29 cellular contexts compared by ENCODE assay signal in the genomic region with DNA sequence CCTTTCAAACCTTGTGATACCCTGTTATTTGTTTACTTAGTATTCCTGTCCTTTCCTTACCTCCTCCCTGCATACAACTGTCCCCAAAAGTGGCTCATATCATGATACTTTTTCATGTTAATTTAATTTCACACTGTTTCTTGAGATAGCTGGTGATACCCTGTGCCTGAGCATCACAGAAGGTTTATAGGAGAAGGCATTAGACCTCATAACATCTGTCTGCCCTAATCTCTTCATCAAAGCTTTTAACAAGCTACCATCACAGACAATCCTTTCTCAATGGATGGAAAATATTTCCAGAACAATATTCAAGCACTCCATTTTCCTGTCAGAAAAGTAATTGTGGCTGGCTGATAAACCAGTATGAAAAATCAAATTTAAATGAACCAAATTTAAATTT.
"Had no signal": no experiment of that assay in that cellular context is flagged by ENCODE, and none has a peak within 500 bp of the region (broad histone marks: within the 10 kb centered on the region; RNA-seq: fewer than 3 reads in every experiment).

No MANE protein-coding gene starts in this region.

- H3K4me3 Mint-ChIP-seq: activated CD4-positive, alpha-beta memory T cell treated with anti-CD3 and anti-CD28 coated beads for 36 hours; activated CD4-positive, alpha-beta T cell treated with anti-CD3 and anti-CD28 coated beads, Interleukin-2, amount 10 ng/mL, durations not matched to agents 24 days and 14 days; activated naive CD4-positive, alpha-beta T cell treated with anti-CD3 and anti-CD28 coated beads, Interleukin-2, amount 10 ng/mL, durations not matched to agents 7 days and 5 days; activated naive CD8-positive, alpha-beta T cell treated with anti-CD3 and anti-CD28 coated beads, Interleukin-2, amount 10 ng/mL, durations not matched to agents 7 days and 5 days; activated T-helper 1 cell treated with anti-CD3 and anti-CD28 coated beads, Interleukin-12 subunit alpha, Interleukin-12 subunit beta, Interleukin-2, Interleukin-4 antibody, amounts not matched to agents 30 ng/mL and 10 ng/mL and 1 ng/mL, durations not matched to agents 14 hours and 24 hours and 36 hours; natural killer cell; neural progenitor cell; stimulated activated memory B cell treated with anti-CD40 and anti-IgM and Interleukin-4, amounts not matched to agents 10 μg/mL and 1 μg/mL and 100 μg/mL, for 72 hours; stimulated activated naive CD8-positive, alpha-beta T cell treated with anti-CD3 and anti-CD28 coated beads, Interleukin-15, amount 100 ng/mL, for 72 hours had no signal

- H3K27me3 ChIP-seq: ascending aorta, brain microvascular endothelial cell, dorsolateral prefrontal cortex, neural progenitor cell, right atrium auricular region, tibial artery had no signal

- H3K4me1 ChIP-seq: left lung, lower lobe of right lung, neural progenitor cell, right atrium auricular region had no signal

- H2AFZ ChIP-seq: neural progenitor cell had no signal

- H3K9ac ChIP-seq: neural progenitor cell had no signal

- H3K9me3 ChIP-seq: ascending aorta, left lung, lower lobe of right lung, right atrium auricular region, tibial artery had no signal

- H3K4me1 Mint-ChIP-seq: activated naive CD8-positive, alpha-beta T cell treated with anti-CD3 and anti-CD28 coated beads, Interleukin-2, amount 10 ng/mL, durations not matched to agents 7 days and 5 days; natural killer cell; stimulated activated memory B cell treated with anti-CD40 and anti-IgM and Interleukin-4, amounts not matched to agents 10 μg/mL and 1 μg/mL and 100 μg/mL, for 72 hours; stimulated activated naive CD8-positive, alpha-beta T cell treated with anti-CD3 and anti-CD28 coated beads, Interleukin-15, amount 100 ng/mL, for 72 hours had no signal

- H3K27ac ChIP-seq: ascending aorta, brain microvascular endothelial cell, coronary artery, left lung, lower lobe of right lung, neural progenitor cell, right atrium auricular region, tibial artery, WERI-Rb-1 had no signal

- H3K36me3 ChIP-seq: ascending aorta, brain microvascular endothelial cell, left lung, lower lobe of right lung, neural progenitor cell, right atrium auricular region, WERI-Rb-1 had no signal

- H3K4me2 ChIP-seq: neural progenitor cell, smooth muscle cell had no signal

- H3K36me3 Mint-ChIP-seq: activated CD4-positive, alpha-beta memory T cell treated with anti-CD3 and anti-CD28 coated beads for 36 hours; activated naive CD4-positive, alpha-beta T cell treated with anti-CD3 and anti-CD28 coated beads, Interleukin-2, amount 10 ng/mL, durations not matched to agents 7 days and 5 days; activated naive CD8-positive, alpha-beta T cell treated with anti-CD3 and anti-CD28 coated beads, Interleukin-2, amount 10 ng/mL, durations not matched to agents 7 days and 5 days; natural killer cell; neural progenitor cell; stimulated activated memory B cell treated with anti-CD40 and anti-IgM and Interleukin-4, amounts not matched to agents 10 μg/mL and 1 μg/mL and 100 μg/mL, for 72 hours had no signal

- H3K9me3 Mint-ChIP-seq: activated CD4-positive, alpha-beta memory T cell treated with anti-CD3 and anti-CD28 coated beads for 36 hours; activated CD4-positive, alpha-beta T cell treated with anti-CD3 and anti-CD28 coated beads, Interleukin-2, amount 10 ng/mL, durations not matched to agents 24 days and 14 days; activated naive CD4-positive, alpha-beta T cell treated with anti-CD3 and anti-CD28 coated beads, Interleukin-2, amount 10 ng/mL, durations not matched to agents 7 days and 5 days; activated naive CD8-positive, alpha-beta T cell treated with anti-CD3 and anti-CD28 coated beads, Interleukin-2, amount 10 ng/mL, durations not matched to agents 7 days and 5 days; activated T-helper 1 cell treated with anti-CD3 and anti-CD28 coated beads, Interleukin-12 subunit alpha, Interleukin-12 subunit beta, Interleukin-2, Interleukin-4 antibody, amounts not matched to agents 30 ng/mL and 10 ng/mL and 1 ng/mL, durations not matched to agents 14 hours and 24 hours and 36 hours; natural killer cell; neural progenitor cell; stimulated activated memory B cell treated with anti-CD40 and anti-IgM and Interleukin-4, amounts not matched to agents 10 μg/mL and 1 μg/mL and 100 μg/mL, for 72 hours; stimulated activated naive CD8-positive, alpha-beta T cell treated with anti-CD3 and anti-CD28 coated beads, Interleukin-15, amount 100 ng/mL, for 72 hours had no signal

- DNase-seq: activated CD4-positive, alpha-beta memory T cell treated with anti-CD3 and anti-CD28 coated beads for 36 hours; activated CD4-positive, alpha-beta T cell treated with anti-CD3 and anti-CD28 coated beads, Interleukin-2, amount 10 ng/mL, durations not matched to agents 24 days and 14 days; activated CD8-positive, alpha-beta memory T cell treated with anti-CD3 and anti-CD28 coated beads, Interleukin-2, amount 50 U/mL, for 4 hours; activated effector memory CD4-positive, alpha-beta T cell treated with anti-CD3 and anti-CD28 coated beads, Interleukin-2, amount 50 U/mL, for 16 hours; activated naive CD4-positive, alpha-beta T cell treated with anti-CD3 and anti-CD28 coated beads, Interleukin-2, amount 10 ng/mL, durations not matched to agents 7 days and 5 days; activated naive CD8-positive, alpha-beta T cell treated with anti-CD3 and anti-CD28 coated beads, Interleukin-2, amount 10 ng/mL, durations not matched to agents 7 days and 5 days; activated T-cell treated with anti-CD3 and anti-CD28 coated beads, Interleukin-2, amount 50 U/mL, for 1 hour; brain microvascular endothelial cell; dorsolateral prefrontal cortex; effector memory CD4-positive, alpha-beta T cell; left lung; lower lobe of right lung; mesenchymal stem cell; natural killer cell; occipital lobe; stimulated activated CD4-positive, alpha-beta T cell treated with anti-CD3 and anti-CD28 coated beads, Interleukin-1b, Interleukin-23, amount 100 ng/mL, for 48 hours; stimulated activated CD4-positive, alpha-beta T cell treated with anti-CD3 and anti-CD28 coated beads, Interleukin-4, amount 100 ng/mL, for 4 hours; stimulated activated CD8-positive, alpha-beta memory T cell treated with anti-CD3 and anti-CD28 coated beads, Interleukin-4, amount 100 ng/mL, for 48 hours; stimulated activated naive CD8-positive, alpha-beta T cell treated with anti-CD3 and anti-CD28 coated beads, Interleukin-15, amount 100 ng/mL, for 72 hours; T-helper 9 cell; tibial artery; WERI-Rb-1 had no signal

- H3K27ac Mint-ChIP-seq: activated CD4-positive, alpha-beta memory T cell treated with anti-CD3 and anti-CD28 coated beads for 36 hours; activated CD4-positive, alpha-beta T cell treated with anti-CD3 and anti-CD28 coated beads, Interleukin-2, amount 10 ng/mL, durations not matched to agents 24 days and 14 days; activated naive CD4-positive, alpha-beta T cell treated with anti-CD3 and anti-CD28 coated beads, Interleukin-2, amount 10 ng/mL, durations not matched to agents 7 days and 5 days; activated naive CD8-positive, alpha-beta T cell treated with anti-CD3 and anti-CD28 coated beads, Interleukin-2, amount 10 ng/mL, durations not matched to agents 7 days and 5 days; activated T-helper 1 cell treated with anti-CD3 and anti-CD28 coated beads, Interleukin-12 subunit alpha, Interleukin-12 subunit beta, Interleukin-2, Interleukin-4 antibody, amounts not matched to agents 30 ng/mL and 10 ng/mL and 1 ng/mL, durations not matched to agents 14 hours and 24 hours and 36 hours; natural killer cell; neural progenitor cell; stimulated activated memory B cell treated with anti-CD40 and anti-IgM and Interleukin-4, amounts not matched to agents 10 μg/mL and 1 μg/mL and 100 μg/mL, for 72 hours; stimulated activated naive CD8-positive, alpha-beta T cell treated with anti-CD3 and anti-CD28 coated beads, Interleukin-15, amount 100 ng/mL, for 72 hours had no signal

- H3K4me3 ChIP-seq: ascending aorta, coronary artery, dorsolateral prefrontal cortex, left lung, lower lobe of right lung, neural progenitor cell, right atrium auricular region, smooth muscle cell, tibial artery had no signal
